Comparison of ENCODE assay signal across 9 cellular contexts in the genomic region with DNA sequence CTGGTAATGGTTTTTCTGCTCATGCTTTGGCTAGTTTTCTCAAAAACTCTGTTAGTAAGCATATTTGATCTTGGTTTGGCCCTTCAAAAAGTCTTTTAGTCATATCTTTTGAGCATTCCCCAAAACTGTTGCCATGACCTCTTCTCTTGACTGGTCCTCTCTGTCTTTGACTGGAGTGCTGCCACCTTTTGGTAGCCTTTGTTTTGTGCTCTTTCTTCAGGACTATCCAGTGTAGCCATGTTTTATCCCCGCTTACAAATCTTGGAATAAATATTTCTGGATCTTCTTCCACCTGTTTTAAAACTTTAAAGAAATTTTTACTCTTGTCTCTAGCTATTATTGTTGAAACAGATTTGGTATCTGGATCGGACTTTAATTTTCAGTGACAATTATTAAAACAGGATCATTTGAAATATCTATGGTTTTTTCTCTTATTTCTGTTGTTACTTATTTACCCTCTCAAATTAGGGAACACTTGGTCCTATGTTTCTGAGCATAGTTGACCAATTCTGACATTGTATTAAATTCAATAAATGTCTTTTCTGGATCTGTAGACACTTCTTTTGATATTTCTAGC. TPM values are rescaled to one million over a fixed set of nuclear protein-coding genes. Genes with fewer than 3 reads are reported as not detected.
A peak's percentile ranks its signal among the peaks of the same experiment; 100 is the strongest.
DNase-seq lines count a peak whose midpoint lies in the region; ATAC-seq and TF ChIP-seq lines count a peak whose summit lies in the region.
"Had no signal": no experiment of that assay in that cellular context is flagged by ENCODE, and none has a peak within 500 bp of the region (broad histone marks: within the 10 kb centered on the region; RNA-seq: fewer than 3 reads in every experiment).

No MANE protein-coding gene starts in this region.

- no peaks in the 10 kb centered on the region for H3K79me2 ChIP-seq in fibroblast of lung (ENCODE audit: control insufficient read depth, insufficient read depth, low read length)

- no peak overlapping the region for H2AFZ ChIP-seq in fibroblast of lung (ENCODE audit: low read length)

- H3K36me3 ChIP-seq in fibroblast of lung (ENCODE audit: control insufficient read depth, insufficient read depth, low read length): no peaks in the 10 kb centered on the region

- no peaks in the 10 kb centered on the region for H3K4me1 ChIP-seq in fibroblast of lung (ENCODE audit: control insufficient read depth, extremely low read depth, insufficient read depth, low read length)

- TF ChIP-seq CTCF in AG04449 (IDR thresholded peaks at IDR 0.05; ENCODE audit: insufficient read depth, low read length, missing control alignments): peak; percentile 24
- peak; percentile 56 for TF ChIP-seq CTCF in GM12864 (IDR thresholded peaks at IDR 0.05; ENCODE audit: low read depth, low read length, missing control alignments)
- TF ChIP-seq CTCF in fibroblast of lung (conservative IDR thresholded peaks at IDR 0.05 in 1 of 2, IDR thresholded peaks at IDR 0.05 in 1 of 2; ENCODE audit: low read depth in 1 of 2, low read length in 2 of 2): peak; percentile 32 to 60

- DNase-seq in AG04449 (ENCODE audit: low read depth, low spot score) (no peak), GM12864 (ENCODE audit: low read depth) (no peak), NCI-H82 (lab: John Stamatoyannopoulos, UW) (peak; percentile 60), fibroblast of lung (ENCODE audit: low read depth in 2 of 2) (peak; percentile 17 to 42), GDM1 (lab: John Stamatoyannopoulos, UW) (no peak), NCI-H1048 (lab: John Stamatoyannopoulos, UW) (no peak)

- no peak for ATAC-seq in GM21576 (IDR thresholded peaks at IDR 0.05; ENCODE audit: unreplicated experiment)
- no peak for ATAC-seq in GM19467 (IDR thresholded peaks at IDR 0.05; ENCODE audit: unreplicated experiment)

- no peak overlapping the region for H3K4me2 ChIP-seq in fibroblast of lung (ENCODE audit: extremely low read depth, insufficient read depth, low read length)

- POLR2A ChIA-PET in AG04449 (lab: Yijun Ruan, JAX): no interaction called here

- CTCF ChIA-PET in AG04449 (lab: Yijun Ruan, JAX): interaction anchor here (1.0 to 1.3 kb wide), 2 partner anchors 14 to 330 kb away, joined by 3 read pairs; no protein-coding TSS in a partner anchor

- no peaks in the 10 kb centered on the region for H3K9me3 ChIP-seq in fibroblast of lung (ENCODE audit: control insufficient read depth, insufficient read depth, low read depth, low read length)

- H3K27ac ChIP-seq in fibroblast of lung (ENCODE audit: insufficient read depth, low read length): no peak overlapping the region

- H3K9ac ChIP-seq in fibroblast of lung (ENCODE audit: insufficient read depth, low read length): no peak overlapping the region

- no peaks in the 10 kb centered on the region for H4K20me1 ChIP-seq in fibroblast of lung (ENCODE audit: control insufficient read depth, extremely low read depth, insufficient read depth, low read length)

- no peak overlapping the region for H3K4me3 ChIP-seq in AG04449 (ENCODE audit: low read depth, low read length)
- no peak overlapping the region for H3K4me3 ChIP-seq in GM12864 (ENCODE audit: low read depth, low read length)
- H3K4me3 ChIP-seq in fibroblast of lung (replicated peaks in 1 of 4; ENCODE audit: control extremely low read depth in 1 of 4, insufficient read depth in 1 of 4, low read depth in 3 of 4, low read length in 4 of 4): no peak overlapping the region

- no peaks in the 10 kb centered on the region for H3K27me3 ChIP-seq in fibroblast of lung (ENCODE audit: control insufficient read depth, insufficient read depth, low read length)

RNA-seq across cellular contexts. Expression of gene ELOA2, which starts 1.0 kb away (rescaled TPM):
- not detected in 2 replicates for total RNA-seq in fibroblast of lung
- not detected in 2 replicates for polyA plus RNA-seq in fibroblast of lung
- polyA plus RNA-seq in fibroblast of lung (2012): not detected in 2 replicates
- polyA minus RNA-seq in fibroblast of lung (ENCODE audit: low replicate concordance): not detected in 2 replicates
- total RNA-seq: temporal lobe had no signal

Comparison
In these comparisons a context has a peak if more than half of its experiments do, and no peak if none do; other contexts are left out.
1. DNase-seq: peak in NCI-H82 (single experiment) and fibroblast of lung (2 of 2); none in AG04449 (single experiment), GM12864 (single experiment), GDM1 (single experiment) and NCI-H1048 (single experiment).
2. Peak in every context shown above with its lines, with median percentiles within 50 percentile points of each other: CTCF ChIP-seq.